In genomic region chr13:25132984-25133383, GRCh38 we compare ENCODE assay signal across 22 cellular contexts. TPM values are rescaled to one million over a fixed set of nuclear protein-coding genes. Genes with fewer than 3 reads are reported as not detected.
DNase-seq lines count a peak whose midpoint lies in the region; ATAC-seq and TF ChIP-seq lines count a peak whose summit lies in the region.
"Had no signal": no experiment of that assay in that cellular context is flagged by ENCODE, and none has a peak within 500 bp of the region (broad histone marks: within the 10 kb centered on the region; RNA-seq: fewer than 3 reads in every experiment).

No MANE protein-coding gene starts in this region.

- DNase-seq in DMS 273 (lab: John Stamatoyannopoulos, UW; ENCODE audit: unreplicated experiment) (peak; percentile 71), DMS 273 treated with DMSO at 0.1 percent for 48 hours (lab: John Stamatoyannopoulos, UW) (no peak), NCI-H2171 treated with DMSO at 0.1 percent for 48 hours (lab: John Stamatoyannopoulos, UW) (peak; percentile 54), fibroblast of mammary gland (ENCODE audit: low read depth) (peak; percentile 15), DMS79 (lab: John Stamatoyannopoulos, UW) (no peak)
- no peak for DNase-seq in activated CD8-positive, alpha-beta memory T cell treated with anti-CD3 and anti-CD28 coated beads, Interleukin-2, amount 50 U/mL, for 4 hours
- no peak for DNase-seq in stimulated activated naive CD8-positive, alpha-beta T cell treated with anti-CD3 and anti-CD28 coated beads, Interleukin-15, amount 100 ng/mL, for 72 hours
- DNase-seq: ACHN; AML-193; BE2C; CD4-positive, alpha-beta T cell; CD8-positive, alpha-beta memory T cell; DMS153; EL; GDM1; HFFc6 had no signal

- H3K9me3 Mint-ChIP-seq in brain = peaks cover 0 to 24% (median 5%) of the 10 kb centered on the region in 5 experiments
- H3K9me3 Mint-ChIP-seq in stimulated activated naive CD8-positive, alpha-beta T cell treated with anti-CD3 and anti-CD28 coated beads, Interleukin-15, amount 100 ng/mL, for 72 hours = peaks cover 6 to 10% of the 10 kb centered on the region in 2 donors
- H3K9me3 Mint-ChIP-seq: HFFc6 had no signal

- H3K27me3 Mint-ChIP-seq in brain = peaks cover 5% of the 10 kb centered on the region
- peaks cover 51% of the 10 kb centered on the region for H3K27me3 Mint-ChIP-seq in stimulated activated naive CD8-positive, alpha-beta T cell treated with anti-CD3 and anti-CD28 coated beads, Interleukin-15, amount 100 ng/mL, for 72 hours

- peaks cover 47% of the 10 kb centered on the region for H3K4me1 Mint-ChIP-seq in brain
- H3K4me1 Mint-ChIP-seq in stimulated activated naive CD8-positive, alpha-beta T cell treated with anti-CD3 and anti-CD28 coated beads, Interleukin-15, amount 100 ng/mL, for 72 hours = no peaks in the 10 kb centered on the region
- H3K4me1 Mint-ChIP-seq: CD14-positive monocyte; CD8-positive, alpha-beta memory T cell had no signal

- no peaks in the 10 kb centered on the region for H3K36me3 Mint-ChIP-seq in brain
- H3K36me3 Mint-ChIP-seq: CD14-positive monocyte; CD8-positive, alpha-beta memory T cell had no signal

- no peak for ATAC-seq in stimulated activated naive CD8-positive, alpha-beta T cell treated with anti-CD3 and anti-CD28 coated beads, Interleukin-15, amount 100 ng/mL, for 72 hours
- ATAC-seq: GM12878 had no signal

- no peak overlapping the region for H3K4me3 ChIP-seq in fibroblast of mammary gland (ENCODE audit: control insufficient read depth, low read depth, low read length)
- H3K4me3 ChIP-seq: BLaER1 treated with 17β-estradiol and CSF1 and Interleukin-3, amounts not matched to agents 10 nM and 100 nM; GM12878; GM23338; HAP-1 had no signal

- peak overlapping the region; percentile 33 to 95 (median 79) for H3K27ac Mint-ChIP-seq in brain
- H3K27ac Mint-ChIP-seq in stimulated activated naive CD8-positive, alpha-beta T cell treated with anti-CD3 and anti-CD28 coated beads, Interleukin-15, amount 100 ng/mL, for 72 hours = no peak overlapping the region
- H3K27ac Mint-ChIP-seq: CD14-positive monocyte; CD4-positive, alpha-beta T cell; GM23338; HFFc6 had no signal

- peak overlapping the region in 1 of 5 experiments; percentile 45 for H3K4me3 Mint-ChIP-seq in brain
- no peak overlapping the region for H3K4me3 Mint-ChIP-seq in stimulated activated naive CD8-positive, alpha-beta T cell treated with anti-CD3 and anti-CD28 coated beads, Interleukin-15, amount 100 ng/mL, for 72 hours
- H3K4me3 Mint-ChIP-seq: CD14-positive monocyte; CD4-positive, alpha-beta T cell; CD8-positive, alpha-beta memory T cell; GM23338; HFFc6 had no signal

- TF ChIP-seq CTCF in brain (conservative IDR thresholded peaks at IDR 0.05) = no peak
- TF ChIP-seq CTCF in fibroblast of mammary gland (conservative IDR thresholded peaks at IDR 0.05; ENCODE audit: control insufficient read depth, insufficient read depth, low read depth, low read length) = no peak

RNA-seq across cellular contexts. Expression of gene PABPC3, which starts 37.0 kb away (rescaled TPM):
- 0.12 TPM for polyA plus RNA-seq in brain (ENCODE audit: insufficient read depth, low read depth, low replicate concordance)

RNA-seq across cellular contexts. Expression of gene AMER2, which starts 39.1 kb away (rescaled TPM):
- 18.8 TPM for polyA plus RNA-seq in brain (ENCODE audit: insufficient read depth, low read depth, low replicate concordance)
- polyA plus RNA-seq: CD14-positive monocyte; CD8-positive, alpha-beta memory T cell had no signal

Comparison
In these comparisons a context has a peak if more than half of its experiments do, and no peak if none do; other contexts are left out.
1. DNase-seq: peak in DMS 273 (single experiment), NCI-H2171 treated with DMSO at 0.1 percent for 48 hours (single experiment) and fibroblast of mammary gland (single experiment); none in DMS 273 treated with DMSO at 0.1 percent for 48 hours (single experiment), activated CD8-positive, alpha-beta memory T cell treated with anti-CD3 and anti-CD28 coated beads, Interleukin-2, amount 50 U/mL, for 4 hours (single experiment), stimulated activated naive CD8-positive, alpha-beta T cell treated with anti-CD3 and anti-CD28 coated beads, Interleukin-15, amount 100 ng/mL, for 72 hours (0 of 2) and DMS79 (single experiment).
2. H3K27ac Mint-ChIP-seq: peak in brain (5 of 5); none in stimulated activated naive CD8-positive, alpha-beta T cell treated with anti-CD3 and anti-CD28 coated beads, Interleukin-15, amount 100 ng/mL, for 72 hours (0 of 2).